In the genomic region with DNA sequence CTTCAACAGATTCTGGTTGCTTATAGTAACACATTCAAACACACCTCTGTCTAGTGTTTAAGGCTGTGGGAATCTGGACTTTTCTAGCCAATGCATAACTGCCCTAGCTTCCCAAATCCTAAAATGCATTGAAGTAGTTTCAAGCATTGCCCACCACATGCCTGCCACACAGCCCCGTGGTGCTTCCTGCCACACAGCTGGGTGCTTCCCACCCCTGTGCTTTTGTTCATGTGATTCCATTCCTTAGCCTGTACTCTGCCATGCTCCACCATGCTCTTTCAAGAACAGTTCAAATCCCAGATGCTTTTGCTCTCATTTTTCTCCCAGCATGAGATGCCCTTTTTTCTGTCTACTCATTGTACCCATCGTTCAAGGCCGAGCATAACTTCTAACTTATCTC, we compare ENCODE assay signal across 27 cellular contexts.
"Had no signal": no experiment of that assay in that cellular context is flagged by ENCODE, and none has a peak within 500 bp of the region (broad histone marks: within the 10 kb centered on the region; RNA-seq: fewer than 3 reads in every experiment).

No MANE protein-coding gene starts in this region.

- H3K27ac Mint-ChIP-seq: activated CD4-positive, alpha-beta memory T cell treated with anti-CD3 and anti-CD28 coated beads, Interleukin-2, amount 10 ng/mL, durations not matched to agents 7 days and 5 days; activated CD4-positive, alpha-beta T cell treated with anti-CD3 and anti-CD28 coated beads, Interleukin-2, amount 10 ng/mL, durations not matched to agents 24 days and 14 days; activated naive CD4-positive, alpha-beta T cell treated with anti-CD3 and anti-CD28 coated beads, Interleukin-2, amount 10 ng/mL, durations not matched to agents 7 days and 5 days; activated naive CD8-positive, alpha-beta T cell treated with anti-CD3 and anti-CD28 coated beads, Interleukin-2, amount 10 ng/mL, durations not matched to agents 7 days and 5 days; activated T-cell treated with anti-CD3 and anti-CD28 coated beads, Interleukin-2, amount 50 U/mL, for 24 hours; effector memory CD8-positive, alpha-beta T cell; progenitor cell of endocrine pancreas; stimulated activated naive CD8-positive, alpha-beta T cell treated with anti-CD3 and anti-CD28 coated beads, Interleukin-15, Interleukin-2, amounts not matched to agents 100 ng/mL and 50 ng/mL, for 24 hours had no signal

- H3K4me3 Mint-ChIP-seq: activated CD4-positive, alpha-beta memory T cell treated with anti-CD3 and anti-CD28 coated beads, Interleukin-2, amount 10 ng/mL, durations not matched to agents 7 days and 5 days; activated CD4-positive, alpha-beta T cell treated with anti-CD3 and anti-CD28 coated beads, Interleukin-2, amount 10 ng/mL, durations not matched to agents 24 days and 14 days; activated naive CD4-positive, alpha-beta T cell treated with anti-CD3 and anti-CD28 coated beads, Interleukin-2, amount 10 ng/mL, durations not matched to agents 7 days and 5 days; activated naive CD8-positive, alpha-beta T cell treated with anti-CD3 and anti-CD28 coated beads, Interleukin-2, amount 10 ng/mL, durations not matched to agents 7 days and 5 days; activated T-cell treated with anti-CD3 and anti-CD28 coated beads, Interleukin-2, amount 50 U/mL, for 24 hours; natural killer cell treated with Interleukin-12 subunit alpha and Interleukin-12 subunit beta and Interleukin-15 and Interleukin-18, amount 100 ng/mL, for 72 hours; stimulated activated naive CD8-positive, alpha-beta T cell treated with anti-CD3 and anti-CD28 coated beads, Interleukin-15, Interleukin-2, amounts not matched to agents 100 ng/mL and 50 ng/mL, for 24 hours; T-helper 17 cell had no signal

- H3K27me3 Mint-ChIP-seq: activated CD4-positive, alpha-beta memory T cell treated with anti-CD3 and anti-CD28 coated beads, Interleukin-2, amount 10 ng/mL, durations not matched to agents 7 days and 5 days; activated CD4-positive, alpha-beta T cell treated with anti-CD3 and anti-CD28 coated beads, Interleukin-2, amount 10 ng/mL, durations not matched to agents 24 days and 14 days; activated naive CD4-positive, alpha-beta T cell treated with anti-CD3 and anti-CD28 coated beads, Interleukin-2, amount 10 ng/mL, durations not matched to agents 7 days and 5 days; activated T-cell treated with anti-CD3 and anti-CD28 coated beads, Interleukin-2, amount 50 U/mL, for 24 hours; effector memory CD8-positive, alpha-beta T cell; progenitor cell of endocrine pancreas; stimulated activated naive CD8-positive, alpha-beta T cell treated with anti-CD3 and anti-CD28 coated beads, Interleukin-15, Interleukin-2, amounts not matched to agents 100 ng/mL and 50 ng/mL, for 24 hours; T-helper 17 cell had no signal

- ATAC-seq: effector memory CD8-positive, alpha-beta T cell; left lung; lower lobe of right lung; natural killer cell treated with Interleukin-12 subunit alpha and Interleukin-12 subunit beta and Interleukin-15 and Interleukin-18, amount 100 ng/mL, for 72 hours; sciatic nerve; T-helper 17 cell had no signal

- H3K9me3 Mint-ChIP-seq: activated CD4-positive, alpha-beta memory T cell treated with anti-CD3 and anti-CD28 coated beads, Interleukin-2, amount 10 ng/mL, durations not matched to agents 7 days and 5 days; activated CD4-positive, alpha-beta T cell treated with anti-CD3 and anti-CD28 coated beads, Interleukin-2, amount 10 ng/mL, durations not matched to agents 24 days and 14 days; activated naive CD4-positive, alpha-beta T cell treated with anti-CD3 and anti-CD28 coated beads, Interleukin-2, amount 10 ng/mL, durations not matched to agents 7 days and 5 days; stimulated activated naive CD8-positive, alpha-beta T cell treated with anti-CD3 and anti-CD28 coated beads, Interleukin-15, Interleukin-2, amounts not matched to agents 100 ng/mL and 50 ng/mL, for 24 hours had no signal

- H3K27ac ChIP-seq: brain microvascular endothelial cell, left lung, lower lobe of right lung, ovary, skin epidermis, thoracic aorta, WERI-Rb-1 had no signal

- H3K27me3 ChIP-seq: brain microvascular endothelial cell, left lung, ovary had no signal

- DNase-seq: activated CD4-positive, alpha-beta memory T cell treated with anti-CD3 and anti-CD28 coated beads, Interleukin-2, amount 10 ng/mL, durations not matched to agents 7 days and 5 days; activated CD4-positive, alpha-beta T cell treated with anti-CD3 and anti-CD28 coated beads, Interleukin-2, amount 10 ng/mL, durations not matched to agents 24 days and 14 days; activated CD4-positive, CD25-positive, alpha-beta regulatory T cell treated with anti-CD3 and anti-CD28 coated beads, Interleukin-2, amount 50 U/mL, for 72 hours; activated CD8-positive, alpha-beta memory T cell treated with anti-CD3 and anti-CD28 coated beads, Interleukin-2, amount 50 U/mL, for 48 hours; activated gamma-delta T cell; activated naive CD4-positive, alpha-beta T cell treated with anti-CD3 and anti-CD28 coated beads, Interleukin-2, amount 10 ng/mL, durations not matched to agents 7 days and 5 days; activated naive CD8-positive, alpha-beta T cell treated with anti-CD3 and anti-CD28 coated beads, Interleukin-2, amount 10 ng/mL, durations not matched to agents 7 days and 5 days; activated T-cell treated with anti-CD3 and anti-CD28 coated beads, Interleukin-2, amount 50 U/mL, for 24 hours; brain microvascular endothelial cell; cortex of kidney; effector memory CD8-positive, alpha-beta T cell; lower lobe of right lung; mesendoderm; ovary; stimulated activated CD4-positive, alpha-beta T cell treated with anti-CD3 and anti-CD28 coated beads, Interleukin-12 subunit alpha, Interleukin-12 subunit beta, amount 100 ng/mL, for 4 hours; stimulated activated CD4-positive, alpha-beta T cell treated with anti-CD3 and anti-CD28 coated beads, Interleukin-4, amount 100 ng/mL, for 1 hour; T-helper 17 cell; T1000; trophoblast cell; WERI-Rb-1 had no signal

- H3K9me3 ChIP-seq: left lung, lower lobe of right lung, ovary, thoracic aorta had no signal

- H3K4me3 ChIP-seq: left lung, lower lobe of right lung, ovary, skin epidermis, thoracic aorta had no signal

- H3K36me3 ChIP-seq: brain microvascular endothelial cell, left lung, lower lobe of right lung, ovary, thoracic aorta, WERI-Rb-1 had no signal
